ENCODE assay signal across 21 cellular contexts in the genomic region with DNA sequence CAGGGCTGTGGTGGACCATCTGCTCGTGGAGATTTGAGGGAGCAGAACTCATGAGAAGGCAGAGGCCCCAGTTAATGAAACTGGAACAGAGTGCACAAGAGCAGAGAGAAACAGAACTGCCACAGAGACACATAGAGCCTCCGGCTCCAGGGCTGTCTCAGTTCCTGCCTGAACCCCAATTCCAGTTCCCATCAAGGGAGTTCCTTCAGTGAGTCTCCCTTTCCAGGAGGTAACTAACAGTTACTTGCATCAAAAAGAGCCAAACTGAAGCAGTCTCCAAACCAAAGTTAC. TPM values are rescaled to one million over a fixed set of nuclear protein-coding genes. Genes with fewer than 3 reads are reported as not detected.
A peak's percentile ranks its signal among the peaks of the same experiment; 100 is the strongest.
DNase-seq lines count a peak whose midpoint lies in the region; ATAC-seq, FAIRE-seq and TF ChIP-seq lines count a peak whose summit lies in the region.
"Had no signal": no experiment of that assay in that cellular context is flagged by ENCODE, and none has a peak within 500 bp of the region (broad histone marks: within the 10 kb centered on the region; RNA-seq: fewer than 3 reads in every experiment).

No MANE protein-coding gene starts in this region.

- H3K36me3 ChIP-seq in small intestine (ENCODE audit: control insufficient read depth in 2 of 2, insufficient read depth in 2 of 2, low read length in 2 of 2): no peaks in the 10 kb centered on the region
- no peaks in the 10 kb centered on the region for H3K36me3 ChIP-seq in testis (ENCODE audit: low read depth, missing control alignments)

- no peak for TF ChIP-seq CTCF in testis (IDR thresholded peaks at IDR 0.05)

- no peak for TF ChIP-seq POLR2A in testis (IDR thresholded peaks at IDR 0.05)

- 56 to 75% (median 67%) methylated on average over 2 of the region's 2 CpGs for WGBS in small intestine, 3 donors
- 73 to 78% methylated on average over 2 of the region's 2 CpGs for WGBS in testis, 2 donors

- CTCF ChIA-PET in HEK293T (lab: Yijun Ruan, JAX): no interaction called here

- peaks cover 0 to 2% (median 0%) of the 10 kb centered on the region in 7 donors for H3K9me3 Mint-ChIP-seq in naive B cell
- H3K9me3 Mint-ChIP-seq: IgD-negative memory B cell had no signal

- H3K36me3 Mint-ChIP-seq in naive B cell: no peaks in the 10 kb centered on the region
- H3K36me3 Mint-ChIP-seq: CD14-positive monocyte had no signal

- POLR2A ChIA-PET in HEK293T (lab: Yijun Ruan, JAX): no interaction called here

- H3K27me3 Mint-ChIP-seq in naive B cell: no peaks in the 10 kb centered on the region

- FAIRE-seq in small intestine (lab: Jason Lieb, UNC): no peak

- H3K27ac Mint-ChIP-seq in naive B cell: peak overlapping the region in 4 of 6 donors; percentile 12 to 92 (median 86)
- H3K27ac Mint-ChIP-seq: IgD-negative memory B cell had no signal

- intact Hi-C loops in testis (cut with DNase I; ENCODE audit: low total_unique reads): no loop called here

- peak overlapping the region in 1 of 8 donors; percentile 61 for H3K4me3 Mint-ChIP-seq in naive B cell
- H3K4me3 Mint-ChIP-seq: CD14-positive monocyte had no signal

- peaks cover 19 to 28% (median 26%) of the 10 kb centered on the region in 3 donors for H3K4me1 Mint-ChIP-seq in naive B cell

- no peaks in the 10 kb centered on the region for H3K27me3 ChIP-seq in small intestine (ENCODE audit: control insufficient read depth in 2 of 2, insufficient read depth in 2 of 2, low read length in 2 of 2)
- H3K27me3 ChIP-seq in testis: no peaks in the 10 kb centered on the region

- H3K27ac ChIP-seq in small intestine (ENCODE audit: low read depth in 1 of 2, low read length in 1 of 2) (no peak overlapping the region), testis (no peak overlapping the region)

- H3K4me1 ChIP-seq in small intestine (ENCODE audit: control insufficient read depth in 2 of 2, insufficient read depth in 1 of 2, low read depth in 1 of 2, low read length in 1 of 2) (no peaks in the 10 kb centered on the region), testis (no peaks in the 10 kb centered on the region)

- DNase-seq in naive B cell (no peak), kidney tubule cell (ENCODE audit: low spot score) (no peak), small intestine (no peak), testis (no peak), HEK293T (ENCODE audit: extremely low spot score) (no peak)
- DNase-seq: COR-L47, GF-D8, H7, Kasumi-1, NCI-H1105, NCI-H1694, NCI-H2227 treated with DMSO at 0.1 percent for 48 hours, SHP77 treated with DMSO at 0.1 percent for 48 hours, T-helper 2 cell had no signal

- H3K9me3 ChIP-seq in small intestine (ENCODE audit: control insufficient read depth, low read depth): no peaks in the 10 kb centered on the region
- H3K9me3 ChIP-seq in testis: no peaks in the 10 kb centered on the region

- H3K4me3 ChIP-seq in small intestine (ENCODE audit: low read depth in 1 of 2, low read length in 2 of 2) (no peak overlapping the region), testis (no peak overlapping the region)

- ATAC-seq in GM18870 (IDR thresholded peaks at IDR 0.05; ENCODE audit: unreplicated experiment): peak; percentile 14
- peak; percentile 33 for ATAC-seq in HG02870 (IDR thresholded peaks at IDR 0.05; ENCODE audit: unreplicated experiment)
- peak; percentile 17 for ATAC-seq in HG03354 (IDR thresholded peaks at IDR 0.05; ENCODE audit: poor library complexity, severe bottlenecking, unreplicated experiment)
- ATAC-seq in naive B cell (ENCODE audit: low read depth in 2 of 2): no peak

TF ChIP-seq in HEK293T, 16 proteins besides CTCF, POLR2A, EP300 and RAD21:
- no peak for TF ChIP-seq L3MBTL2 (conservative IDR thresholded peaks at IDR 0.05)
- no peak for TF ChIP-seq HDGF (IDR thresholded peaks at IDR 0.05; ENCODE audit: borderline replicate concordance)
- no peak for TF ChIP-seq CTBP1 (IDR thresholded peaks at IDR 0.05; ENCODE audit: borderline replicate concordance)

RNA-seq across cellular contexts. Expression of gene SMIM23, which starts 41.9 kb away (rescaled TPM):
- not detected for polyA plus RNA-seq in naive B cell (ENCODE audit: low read depth in 6 of 6)
- not detected for polyA plus RNA-seq in small intestine
- total RNA-seq in testis: 1 to 10 TPM; 1.4 to 3.4 TPM
- polyA plus RNA-seq in testis (ENCODE audit: insufficient read depth, low read depth, low replicate concordance): 24.4 TPM
- total RNA-seq: Daoy, H7, HT1080 had no signal
- polyA plus RNA-seq: CD14-positive monocyte, IgD-negative memory B cell had no signal

Comparison
In these comparisons a context has a peak if more than half of its experiments do, and no peak if none do; other contexts are left out.
1. ATAC-seq: peak in GM18870 (single experiment), HG02870 (single experiment) and HG03354 (single experiment); none in naive B cell (0 of 2).
2. RNA of gene SMIM23, which starts 41.9 kb away (polyA plus RNA-seq): 24.4 TPM in testis (single experiment); not detected in naive B cell and not detected in small intestine; every median in the first group is over 10 times any median in the second.